Comparison of ENCODE assay signal across 1 cellular context in genomic region chr14:100022772-100023451, GRCh38.
A peak's percentile ranks its signal among the peaks of the same experiment; 100 is the strongest.
TF ChIP-seq lines count a peak whose summit lies in the region.

No MANE protein-coding gene starts in this region.

TF ChIP-seq in HEK293, 187 proteins besides CTCF, POLR2A, EP300 and RAD21 (continued from another document and continues in another):
- TF ChIP-seq ZNF138 (tag by site-specific recombination; IDR thresholded peaks at IDR 0.05; ENCODE audit: borderline replicate concordance) (no peak), WT1 (tag by site-specific recombination; IDR thresholded peaks at IDR 0.05) (peak; percentile 76), ZNF362 (tag by site-specific recombination; IDR thresholded peaks at IDR 0.05) (peak; percentile 93), ZNF664 (tag by site-specific recombination; IDR thresholded peaks at IDR 0.05) (no peak), ZNF280D (tag by site-specific recombination; IDR thresholded peaks at IDR 0.05) (no peak), ZSCAN18 (tag by site-specific recombination; IDR thresholded peaks at IDR 0.05) (no peak), ELK4 (IDR thresholded peaks at IDR 0.05; ENCODE audit: borderline replicate concordance, low read depth, low read length) (no peak), ZNF24 (tag by site-specific recombination; IDR thresholded peaks at IDR 0.05) (peak; percentile 95), ZNF157 (tag by site-specific recombination; IDR thresholded peaks at IDR 0.05) (no peak), ZNF416 (tag by site-specific recombination; IDR thresholded peaks at IDR 0.05) (no peak), ZNF274 (IDR thresholded peaks at IDR 0.05; ENCODE audit: low read length) (no peak), ZNF274 (tag by site-specific recombination; IDR thresholded peaks at IDR 0.05; ENCODE audit: borderline replicate concordance) (no peak), HIC1 (tag by site-specific recombination; IDR thresholded peaks at IDR 0.05) (peak; percentile 90), ZNF473 (tag by site-specific recombination; IDR thresholded peaks at IDR 0.05) (no peak), KLF7 (tag by site-specific recombination; IDR thresholded peaks at IDR 0.05; ENCODE audit: borderline replicate concordance) (peak; percentile 66; the same call in 1 of the 2 replicates), ZBTB1 (tag by site-specific recombination; IDR thresholded peaks at IDR 0.05) (peak; percentile 81; the same call in 1 of the 2 replicates), ZSCAN23 (tag by site-specific recombination; IDR thresholded peaks at IDR 0.05) (peak; percentile 41; the same call in 1 of the 2 replicates), ZNF449 (tag by site-specific recombination; IDR thresholded peaks at IDR 0.05) (peak; percentile 79), ZNF645 (tag by site-specific recombination; IDR thresholded peaks at IDR 0.05) (no peak), ZNF621 (tag by site-specific recombination; IDR thresholded peaks at IDR 0.05) (no peak), ZNF692 (tag by site-specific recombination; IDR thresholded peaks at IDR 0.05) (peak; percentile 98), ZNF211 (tag by site-specific recombination; IDR thresholded peaks at IDR 0.05; ENCODE audit: low read depth) (no peak), REST (tag by site-specific recombination; IDR thresholded peaks at IDR 0.05) (no peak), ZFHX2 (tag by site-specific recombination; conservative IDR thresholded peaks at IDR 0.05) (peak; percentile 90), ZSCAN30 (tag by site-specific recombination; IDR thresholded peaks at IDR 0.05) (peak; percentile 91), ZNF18 (tag by site-specific recombination; IDR thresholded peaks at IDR 0.05) (peak; percentile 34; the same call in 1 of the 2 replicates), ZNF624 (tag by site-specific recombination; IDR thresholded peaks at IDR 0.05) (no peak), BCL11A (tag by site-specific recombination; IDR thresholded peaks at IDR 0.05; ENCODE audit: low read depth) (peak; percentile 87), ZNF394 (tag by site-specific recombination; IDR thresholded peaks at IDR 0.05; ENCODE audit: borderline replicate concordance) (peak; percentile 44; the same call in 1 of the 2 replicates), PRDM10 (tag by site-specific recombination; IDR thresholded peaks at IDR 0.05) (peak; percentile 62), ZBTB21 (tag by site-specific recombination; IDR thresholded peaks at IDR 0.05) (peak; percentile 78), ZNF654 (tag by site-specific recombination; IDR thresholded peaks at IDR 0.05; ENCODE audit: low read depth) (peak; percentile 3; the same call in 1 of the 2 replicates), ZNF596 (tag by site-specific recombination; IDR thresholded peaks at IDR 0.05) (no peak)
